In the genomic region with DNA sequence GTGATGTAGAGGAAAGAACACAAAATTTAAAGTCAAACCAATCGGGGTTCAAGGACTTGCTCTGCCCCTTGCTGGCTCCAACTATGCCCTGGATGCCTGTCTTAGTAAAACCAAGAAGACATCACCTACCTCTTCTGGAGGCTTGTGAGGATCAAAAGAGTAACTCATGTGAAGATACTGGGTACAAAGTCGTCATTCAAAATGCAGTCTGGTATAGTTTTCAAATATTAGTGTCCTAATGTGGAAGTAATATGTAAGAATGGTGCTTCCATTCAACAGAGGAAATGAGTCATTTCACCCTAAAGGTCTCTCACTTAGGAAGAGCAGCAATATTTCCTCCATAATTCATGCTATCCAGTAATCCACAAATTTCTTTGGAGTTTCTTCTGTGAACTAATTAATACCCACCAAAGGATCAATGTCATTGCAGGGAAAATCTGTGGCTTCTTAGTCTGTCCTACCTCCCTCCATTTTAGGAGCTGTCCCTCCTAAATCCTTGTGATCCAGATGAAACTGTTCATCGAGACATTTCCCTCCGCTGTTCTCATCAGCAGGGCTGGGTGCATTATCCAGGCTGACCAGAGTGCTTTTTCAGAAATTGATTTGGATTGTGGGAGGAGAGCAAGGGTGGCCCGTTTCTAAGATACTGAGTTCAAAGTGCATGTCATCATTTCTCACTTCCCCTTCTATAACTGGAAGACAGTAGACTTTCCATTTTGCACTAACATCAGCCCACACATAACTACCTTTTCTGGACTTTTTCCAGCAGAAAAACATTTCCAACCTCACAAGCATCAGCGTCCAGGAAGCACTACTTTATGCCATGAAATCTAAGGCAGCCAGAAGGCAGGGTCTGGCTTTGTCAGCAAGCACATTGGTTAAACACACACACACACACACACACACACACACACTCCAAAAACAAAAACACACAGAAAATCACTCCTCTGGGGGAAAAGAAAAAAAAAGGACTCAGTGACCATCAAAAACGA, we compare ENCODE assay signal across 8 cellular contexts.
DNase-seq lines count a peak whose midpoint lies in the region; ATAC-seq, FAIRE-seq and TF ChIP-seq lines count a peak whose summit lies in the region.

No MANE protein-coding gene starts in this region.

- H3K36me3 Mint-ChIP-seq in activated CD8-positive, alpha-beta T cell treated with anti-CD3 and anti-CD28 coated beads for 36 hours (ENCODE audit: low read depth) = peaks cover 27% of the 10 kb centered on the region

- no peaks in the 10 kb centered on the region for H3K27me3 ChIP-seq in DND-41 (ENCODE audit: insufficient read depth, low read length, poor library complexity)

- H3K4me3 ChIP-seq in DND-41 (ENCODE audit: low read depth in 1 of 2, low read length in 2 of 2) (no peak overlapping the region), mucosa of descending colon (no peak overlapping the region)

- no peaks in the 10 kb centered on the region for H3K9me3 Mint-ChIP-seq in activated CD8-positive, alpha-beta T cell treated with anti-CD3 and anti-CD28 coated beads for 36 hours

- H3K9ac ChIP-seq in DND-41 (ENCODE audit: low read depth, low read length) = no peak overlapping the region

- H3K4me1 ChIP-seq in DND-41 (ENCODE audit: insufficient read depth, low read length) (peaks cover 23% of the 10 kb centered on the region), mucosa of descending colon (ENCODE audit: low read depth) (peaks cover 14% of the 10 kb centered on the region)

- no peak for FAIRE-seq in D721Med (lab: Jason Lieb, UNC)

- peak overlapping the region; percentile 64 for H3K4me3 Mint-ChIP-seq in activated CD8-positive, alpha-beta T cell treated with anti-CD3 and anti-CD28 coated beads for 36 hours

- H3K4me1 Mint-ChIP-seq in activated CD8-positive, alpha-beta T cell treated with anti-CD3 and anti-CD28 coated beads for 36 hours (ENCODE audit: low read depth) = peaks cover 86% of the 10 kb centered on the region

- H3K27me3 Mint-ChIP-seq in activated CD8-positive, alpha-beta T cell treated with anti-CD3 and anti-CD28 coated beads for 36 hours = no peaks in the 10 kb centered on the region

- intact Hi-C loops in activated CD8-positive, alpha-beta T cell treated with anti-CD3 and anti-CD28 coated beads for 36 hours (cut with micrococcal nuclease) = no loop called here
- intact Hi-C loops in mucosa of descending colon (cut with DNase I, micrococcal nuclease) = no loop called here

- H3K36me3 ChIP-seq in DND-41 (ENCODE audit: insufficient read depth, low read length) (no peaks in the 10 kb centered on the region), mucosa of descending colon (ENCODE audit: low read depth) (no peaks in the 10 kb centered on the region)

- H3K27ac ChIP-seq in DND-41 (ENCODE audit: low read length) = 0 out of 2 replicates have a peak overlapping the region, but pooled peaks have one; percentile 12

- H4K20me1 ChIP-seq in DND-41 (ENCODE audit: insufficient read depth, low read length) = no peaks in the 10 kb centered on the region

- ATAC-seq in DND-41 (ENCODE audit: insufficient read depth, low read depth) = no peak
- ATAC-seq in GM19438 (IDR thresholded peaks at IDR 0.05; ENCODE audit: low read depth, unreplicated experiment) = peak; percentile 61
- peak; percentile 56 for ATAC-seq in HG03442 (IDR thresholded peaks at IDR 0.05; ENCODE audit: unreplicated experiment)
- ATAC-seq in activated CD8-positive, alpha-beta T cell treated with anti-CD3 and anti-CD28 coated beads for 36 hours = peak; percentile 50
- peak; percentile 53 for ATAC-seq in mucosa of descending colon

- TF ChIP-seq CTCF in DND-41 (IDR thresholded peaks at IDR 0.05; ENCODE audit: borderline replicate concordance, extremely low read depth, low read length, poor library complexity, severe bottlenecking) (no peak), mucosa of descending colon (IDR thresholded peaks at IDR 0.05) (no peak), D721Med (IDR thresholded peaks at IDR 0.05; ENCODE audit: insufficient read depth, missing control alignments) (no peak)
- no peak for TF ChIP-seq CTCF in activated CD8-positive, alpha-beta T cell treated with anti-CD3 and anti-CD28 coated beads for 36 hours (IDR thresholded peaks at IDR 0.05)

- POLR2A ChIA-PET in activated CD8-positive, alpha-beta T cell treated with anti-CD3 and anti-CD28 coated beads for 36 hours (lab: Charles Lee) = interaction anchor here (0.6 to 1.4 kb wide), 10 partner anchors 15 to 289 kb away, joined by 3 to 5 read pairs (median 3); no protein-coding TSS in a partner anchor

- no peak for DNase-seq in DND-41
- DNase-seq in activated CD8-positive, alpha-beta T cell treated with anti-CD3 and anti-CD28 coated beads for 36 hours = no peak
- no peak for DNase-seq in mucosa of descending colon
- DNase-seq in D721Med (ENCODE audit: insufficient read length, low spot score) = no peak
- no peak for DNase-seq in ecto neural progenitor cell (ENCODE audit: low spot score)
- DNase-seq in T-helper 9 cell = no peak

- H3K27ac Mint-ChIP-seq in activated CD8-positive, alpha-beta T cell treated with anti-CD3 and anti-CD28 coated beads for 36 hours = peak overlapping the region; percentile 97

- peaks cover 16% of the 10 kb centered on the region for H3K79me2 ChIP-seq in DND-41 (ENCODE audit: insufficient read depth, low read length)

- no peak overlapping the region for H3K4me2 ChIP-seq in DND-41 (ENCODE audit: insufficient read depth, low read length)

- CTCF ChIA-PET in activated CD8-positive, alpha-beta T cell treated with anti-CD3 and anti-CD28 coated beads for 36 hours (lab: Charles Lee) = interaction anchor here (1.0 to 2.0 kb wide), 4 partner anchors 10 to 103 kb away, joined by 3 to 7 read pairs (median 4); no protein-coding TSS in a partner anchor

- H2AFZ ChIP-seq in DND-41 (ENCODE audit: low read depth, low read length) = no peak overlapping the region

- H3K9me3 ChIP-seq in DND-41 (ENCODE audit: insufficient read depth, low read length, severe bottlenecking) (no peaks in the 10 kb centered on the region), mucosa of descending colon (no peaks in the 10 kb centered on the region)
